ENCODE assay signal across 8 cellular contexts in the genomic region with DNA sequence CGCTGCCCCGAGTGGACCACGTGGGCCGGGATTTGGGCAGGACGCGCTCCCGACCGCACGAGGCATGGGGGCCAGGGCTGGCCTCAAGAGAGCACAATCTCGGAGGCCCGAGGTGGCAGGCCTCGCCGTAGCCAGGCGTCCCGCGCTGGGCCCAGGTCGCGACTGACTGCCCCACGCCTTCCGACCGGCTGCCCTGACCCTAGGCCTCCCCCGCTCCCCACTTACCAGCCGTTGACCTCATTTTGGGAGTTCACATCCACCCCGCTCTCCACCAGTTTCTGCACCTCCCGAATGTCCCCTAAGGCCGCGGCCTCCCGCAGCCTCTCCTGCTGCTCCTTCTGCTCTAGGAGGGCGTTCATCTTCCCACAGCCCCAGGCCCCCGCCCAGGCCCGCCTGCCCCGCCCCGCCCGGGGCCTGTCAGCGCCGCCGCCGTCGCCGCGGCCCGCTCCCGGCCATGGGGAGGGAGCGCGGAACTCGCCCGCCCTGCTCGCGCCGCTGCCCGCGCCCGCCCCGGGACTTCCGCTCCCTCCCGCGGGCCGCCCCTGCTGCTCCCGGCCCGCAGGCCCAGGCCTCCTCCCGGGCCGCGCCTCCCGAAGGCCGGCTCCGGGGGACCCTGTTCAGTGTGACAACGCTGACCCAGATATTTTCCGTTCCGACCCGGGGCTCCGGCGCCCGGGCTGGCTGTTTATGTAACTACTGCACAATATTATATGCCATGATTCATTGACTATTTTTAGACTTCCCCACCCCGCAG. TPM values are rescaled to one million over a fixed set of nuclear protein-coding genes. Genes with fewer than 3 reads are reported as not detected.
DNase-seq lines count a peak whose midpoint lies in the region; ATAC-seq, FAIRE-seq and TF ChIP-seq lines count a peak whose summit lies in the region.

A gene with protein sequence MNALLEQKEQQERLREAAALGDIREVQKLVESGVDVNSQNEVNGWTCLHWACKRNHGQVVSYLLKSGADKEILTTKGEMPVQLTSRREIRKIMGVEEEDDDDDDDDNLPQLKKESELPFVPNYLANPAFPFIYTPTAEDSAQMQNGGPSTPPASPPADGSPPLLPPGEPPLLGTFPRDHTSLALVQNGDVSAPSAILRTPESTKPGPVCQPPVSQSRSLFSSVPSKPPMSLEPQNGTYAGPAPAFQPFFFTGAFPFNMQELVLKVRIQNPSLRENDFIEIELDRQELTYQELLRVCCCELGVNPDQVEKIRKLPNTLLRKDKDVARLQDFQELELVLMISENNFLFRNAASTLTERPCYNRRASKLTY (minus strand): TSS at position 619 of the 754 bp plus-strand sequence. CDS start 260 bp downstream, at position 359.

- no peak for TF ChIP-seq CTCF in H1 (IDR thresholded peaks at IDR 0.05; ENCODE audit: control extremely low read depth in 1 of 3, insufficient read depth in 1 of 3, low read depth in 1 of 3, low read length in 3 of 3)

- no peaks in the 10 kb centered on the region for H3K9me3 ChIP-seq in H1 (ENCODE audit: insufficient read depth in 2 of 2, low read depth in 1 of 2, low read length in 1 of 2)

- H3K14ac ChIP-seq in H1 (ENCODE audit: insufficient read length), result no peak within 1 kb of the TSS

- H4K8ac ChIP-seq in H1 (ENCODE audit: extremely low read depth, insufficient read depth, low read length), result peak within 1 kb of the TSS; percentile 95
- peak within 1 kb of the TSS; percentile 90 for H4K8ac ChIP-seq in mesendoderm (ENCODE audit: low read depth, low read length)

- H3K9ac ChIP-seq in H1 (replicated peaks in 1 of 4; ENCODE audit: extremely low read depth in 1 of 4, low read depth in 3 of 4, low read length in 3 of 4) (peak within 1 kb of the TSS; percentile 62 to 83 (median 80)), mesendoderm (ENCODE audit: low read length) (peak within 1 kb of the TSS; percentile 96)

- peak within 1 kb of the TSS; percentile 11 for H4K91ac ChIP-seq in H1 (replicated peaks; ENCODE audit: insufficient read length, low read length)

- no peak within 1 kb of the TSS; the same call in 1 of the 2 replicates for H2BK12ac ChIP-seq in H1 (ENCODE audit: low read depth, low read length)

- peak within 1 kb of the TSS; percentile 76; the same call in 1 of the 2 replicates for H2BK5ac ChIP-seq in H1 (ENCODE audit: low read depth, low read length)
- peak within 1 kb of the TSS; percentile 72 for H2BK5ac ChIP-seq in mesendoderm (ENCODE audit: low read length)

- POLR2A ChIA-PET in H1 (lab: Charles Lee; ENCODE audit: partially characterized antibody), result interaction anchor here (1.3 to 5.9 kb wide), 2 partner anchors 12 to 22 kb away, joined by 4 to 34 read pairs; a partner anchor contains a TSS

- peak within 1 kb of the TSS; percentile 95 for H2AFZ ChIP-seq in H1 (ENCODE audit: low read length)

- H3K56ac ChIP-seq in H1 (replicated peaks; ENCODE audit: insufficient read length, low read depth, low read length) (peak within 1 kb of the TSS; percentile 24), mesendoderm (ENCODE audit: low read length) (peak within 1 kb of the TSS; percentile 99)

- no peaks in the 10 kb centered on the region for H4K20me1 ChIP-seq in H1 (replicated peaks in 1 of 2; ENCODE audit: control insufficient read depth in 1 of 2, insufficient read depth in 2 of 2, low read length in 2 of 2)

- peak within 1 kb of the TSS; percentile 64 for H3K27ac ChIP-seq in H1 (ENCODE audit: low read depth, low read length)
- H3K27ac ChIP-seq in mesendoderm (ENCODE audit: low read depth, low read length), result peak within 1 kb of the TSS; percentile 86

- FAIRE-seq in HTR-8/SVneo (lab: Jason Lieb, UNC), result no peak
- no peak for FAIRE-seq in H1 (lab: Jason Lieb, UNC)

- H3K4ac ChIP-seq in H1 (replicated peaks; ENCODE audit: insufficient read length, low read depth, low read length) (peak within 1 kb of the TSS; percentile 49), mesendoderm (ENCODE audit: low read depth, low read length) (peak within 1 kb of the TSS; percentile 74)

- H3K27me3 ChIP-seq in H1 (replicated peaks in 1 of 4; ENCODE audit: control insufficient read depth in 3 of 4, extremely low read depth in 1 of 4, insufficient read depth in 3 of 4, low read length in 3 of 4) (no peaks in the 10 kb centered on the region), mesendoderm (ENCODE audit: insufficient read depth, low read length, poor library complexity) (no peaks in the 10 kb centered on the region)

- peaks cover 0 to 5% (median 4%) of the 10 kb centered on the region in 4 experiments; a peak in 4 of 7 replicates for H3K4me1 ChIP-seq in H1 (replicated peaks in 1 of 4; ENCODE audit: control insufficient read depth in 3 of 4, insufficient read depth in 4 of 4, low read length in 3 of 4)
- H3K4me1 ChIP-seq in mesendoderm (ENCODE audit: control insufficient read depth, low read depth, low read length), result peaks cover 3% of the 10 kb centered on the region

- no peak within 1 kb of the TSS for H3K23ac ChIP-seq in H1 (ENCODE audit: insufficient read length)
- peak within 1 kb of the TSS; percentile 92 for H3K23ac ChIP-seq in mesendoderm (ENCODE audit: low read length)

- TF ChIP-seq EP300 in H1 (IDR thresholded peaks at IDR 0.05; ENCODE audit: borderline replicate concordance in 1 of 2, low read depth in 2 of 2, low read length in 2 of 2), result no peak; a peak in 1 of 3 replicates

- WGBS in H1 (ENCODE audit: extremely low coverage in 1 of 2, insufficient coverage in 1 of 2, insufficient read length in 1 of 2, insufficient replicate concordance in 2 of 2, low coverage in 1 of 2, low lambda C conversion rate in 2 of 2, missing lambda C conversion rate in 1 of 2), 2 experiments, result 1% methylated on average over 36 of the region's 74 CpGs; no CpG with 5 or more reads in 1 of the 2 experiments
- WGBS in mesendoderm (ENCODE audit: extremely low coverage, insufficient coverage, low lambda C conversion rate), result no CpG with 5 or more reads among the region's 74 CpGs

- peak within 1 kb of the TSS; percentile 85 for H3K18ac ChIP-seq in H1 (ENCODE audit: extremely low read depth, low read length)
- H3K18ac ChIP-seq in mesendoderm (ENCODE audit: low read length), result peak within 1 kb of the TSS; percentile 82

- peak; percentile 33 to 57; a peak in 2 of 3 replicates for TF ChIP-seq POLR2A in H1 (IDR thresholded peaks at IDR 0.05; ENCODE audit: control extremely low read depth in 1 of 2, low read depth in 2 of 2, low read length in 2 of 2)

- H3K79me2 ChIP-seq in H1 (ENCODE audit: control insufficient read depth in 1 of 2, insufficient read depth in 2 of 2, low read length in 2 of 2) (peaks cover 0 to 27% of the 10 kb centered on the region in 2 experiments; a peak in 3 of 4 replicates), mesendoderm (ENCODE audit: control insufficient read depth, insufficient read depth, low read length) (peaks cover 12% of the 10 kb centered on the region)

- peak within 1 kb of the TSS; percentile 81 for H4K5ac ChIP-seq in H1 (ENCODE audit: insufficient read length, low read depth, low read length)
- H4K5ac ChIP-seq in mesendoderm (ENCODE audit: low read length), result peak within 1 kb of the TSS; percentile 59

- no peak for TF ChIP-seq RAD21 in H1 (IDR thresholded peaks at IDR 0.05 in 1 of 2, conservative IDR thresholded peaks at IDR 0.05 in 1 of 2; ENCODE audit: low read depth in 2 of 2, low read length in 2 of 2)

- H2AK5ac ChIP-seq in H1 (ENCODE audit: low read depth, low read length), result no peak within 1 kb of the TSS
- H2AK5ac ChIP-seq in mesendoderm (ENCODE audit: low read length), result no peak within 1 kb of the TSS

- H3K79me1 ChIP-seq in H1 (ENCODE audit: low read depth, low read length) (peaks cover 3% of the 10 kb centered on the region), mesendoderm (ENCODE audit: low read length) (peaks cover 9% of the 10 kb centered on the region)

- H2BK15ac ChIP-seq in H1 (ENCODE audit: low read length) (peak within 1 kb of the TSS; percentile 89; the same call in 1 of the 2 replicates), mesendoderm (replicated peaks; ENCODE audit: low read depth) (no peak within 1 kb of the TSS)

- H3K4me3 ChIP-seq in H1 (ENCODE audit: extremely low read depth in 1 of 4, insufficient read depth in 2 of 4, low read depth in 3 of 4, low read length in 4 of 4) (peak within 1 kb of the TSS; percentile 46 to 85 (median 76)), mesendoderm (ENCODE audit: low read length) (peak within 1 kb of the TSS; percentile 89)

- H2BK120ac ChIP-seq in H1 (replicated peaks; ENCODE audit: low read depth, low read length) (peak within 1 kb of the TSS; percentile 35), mesendoderm (ENCODE audit: low read depth, low read length) (peak within 1 kb of the TSS; percentile 39)

- H2BK20ac ChIP-seq in H1 (ENCODE audit: low read length), result no peak within 1 kb of the TSS

- peak; percentile 84 for ATAC-seq in GM21381 (IDR thresholded peaks at IDR 0.05; ENCODE audit: unreplicated experiment)

- H3K4me2 ChIP-seq in H1 (ENCODE audit: insufficient read depth in 1 of 2, low read depth in 2 of 2, low read length in 2 of 2) (peak within 1 kb of the TSS; percentile 81 to 89), mesendoderm (ENCODE audit: low read length) (peak within 1 kb of the TSS; percentile 66)

- CTCF ChIA-PET in H1 (lab: Charles Lee; ENCODE audit: partially characterized antibody), result interaction anchor here (0.9 to 4.1 kb wide), 2 partner anchors 20 to 77 kb away, joined by 4 to 26 read pairs; no protein-coding TSS in a partner anchor

- DNase-seq in COR-L47 (lab: John Stamatoyannopoulos, UW) (peak; percentile 85), HTR-8/SVneo (ENCODE audit: insufficient read length, low spot score) (peak; percentile 90), NOMO-1 treated with DMSO at 0.1 percent for 48 hours (lab: John Stamatoyannopoulos, UW; ENCODE audit: unreplicated experiment) (peak; percentile 95), H1 (ENCODE audit: low read depth in 1 of 2, low spot score in 2 of 2) (peak in 1 of 2 experiments; percentile 86), mesendoderm (peak; percentile 77)
- DNase-seq in activated CD8-positive, alpha-beta memory T cell treated with anti-CD3 and anti-CD28 coated beads for 48 hours (ENCODE audit: low read depth in 2 of 3, low spot score in 2 of 3), result peak; percentile 75 to 89 (median 83)
- DNase-seq in stimulated activated CD8-positive, alpha-beta memory T cell treated with anti-CD3 and anti-CD28 coated beads, Interleukin-12 subunit alpha, Interleukin-12 subunit beta, amount 100 ng/mL, for 4 hours (ENCODE audit: low read depth), result peak; percentile 83

- peaks cover 2% of the 10 kb centered on the region for H3K23me2 ChIP-seq in H1 (ENCODE audit: low read depth, low read length)

- H3K36me3 ChIP-seq in H1 (ENCODE audit: control insufficient read depth in 2 of 4, insufficient read depth in 4 of 4, low read length in 3 of 4) (peaks cover 0 to 6% (median 0%) of the 10 kb centered on the region in 4 experiments; a peak in 2 of 8 replicates), mesendoderm (ENCODE audit: control insufficient read depth, insufficient read depth, low read length) (peaks cover 2% of the 10 kb centered on the region)

RNA-seq across cellular contexts. Expression of the gene that starts here (rescaled TPM):
- total RNA-seq in H1 (2021; fragmentation: NEBNext Ultra II Directional; extraction: Animal tissue kit (Norgen Biotek cat#: 25700)), result 50.1 and 54.3 TPM in 2 replicates
- 19.7 and 26.1 TPM in 2 replicates for polyA plus RNA-seq in H1 (2011; rRNA removed)
- polyA plus RNA-seq in H1 (2011; cell fraction: cytosol; rRNA removed), result 28.3 TPM
- polyA plus RNA-seq in H1 (2011; cell fraction: nucleus; rRNA removed), result 14.5 TPM
- 21.9 to 29.8 TPM (median 24.2 TPM) in 4 replicates for polyA plus RNA-seq in H1 (2012, experiment 1 of 2)
- polyA plus RNA-seq in H1 (2012, experiment 2 of 2), result 8.3 TPM
- polyA plus RNA-seq in H1 (2013, experiment 1 of 2), result 28.3 TPM
- 29.0 TPM for polyA plus RNA-seq in H1 (2013, experiment 2 of 2)
- 31.2 and 33.8 TPM in 2 replicates for polyA minus RNA-seq in H1 (2011; rRNA and poly(A)+ RNA removed)
- 21.9 TPM for polyA minus RNA-seq in H1 (2011; cell fraction: cytosol; rRNA and poly(A)+ RNA removed)
- 18.0 TPM for polyA minus RNA-seq in H1 (2011; cell fraction: nucleus; rRNA and poly(A)+ RNA removed)
- 41.9 TPM for polyA plus RNA-seq in mesendoderm (2013, experiment 1 of 2)
- 41.9 TPM for polyA plus RNA-seq in mesendoderm (2013, experiment 2 of 2)
